11 cellular contexts compared by ENCODE assay signal in the genomic region with DNA sequence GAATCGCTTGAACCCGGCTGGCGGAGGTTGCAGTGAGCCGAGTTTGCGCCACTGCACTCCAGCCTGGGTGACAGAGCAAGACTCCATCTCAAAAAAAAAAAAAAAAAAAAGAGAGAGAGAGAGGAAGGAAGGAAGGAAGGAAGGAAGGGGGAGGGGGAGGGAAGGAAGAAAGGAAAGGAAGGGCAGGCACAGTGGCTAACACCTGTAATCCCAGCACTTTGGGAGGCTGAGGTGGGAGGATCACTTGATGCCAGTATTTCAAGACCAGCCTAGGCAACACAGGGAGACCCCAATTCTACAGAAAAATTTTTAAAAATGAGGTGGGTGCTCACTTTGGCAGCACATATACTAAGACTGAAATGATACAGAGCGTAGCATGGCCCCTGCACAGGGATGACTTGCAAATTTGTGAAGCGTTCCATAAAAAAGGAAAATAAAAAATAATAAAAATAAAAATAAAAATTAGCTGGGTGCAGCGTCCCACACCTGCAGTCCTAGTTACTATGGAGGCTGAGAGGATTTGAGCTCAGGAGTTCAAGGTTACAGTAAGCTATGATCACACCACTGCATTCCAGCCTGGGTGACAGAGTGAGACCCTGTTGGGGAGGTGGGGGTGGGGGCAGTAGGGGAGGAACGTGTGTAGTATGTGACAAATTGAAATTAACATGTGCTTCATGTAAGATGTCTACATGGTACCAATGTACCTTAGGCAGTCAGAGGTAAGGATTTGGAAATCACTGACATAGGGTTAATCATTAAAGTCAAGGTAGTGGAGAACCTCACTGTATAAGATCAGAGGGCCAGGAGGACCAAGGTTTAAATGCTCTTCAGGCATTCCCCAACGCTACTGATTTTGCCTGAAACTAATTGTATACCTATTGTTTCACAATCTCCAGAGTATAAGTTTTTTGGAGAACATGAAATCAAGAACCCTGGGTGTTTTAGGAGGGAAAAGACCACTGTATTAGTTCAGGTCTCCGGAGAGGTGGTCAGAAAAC. TPM values are rescaled to one million over a fixed set of nuclear protein-coding genes. Genes with fewer than 3 reads are reported as not detected.
DNase-seq lines count a peak whose midpoint lies in the region; ATAC-seq and TF ChIP-seq lines count a peak whose summit lies in the region.
"Had no signal": no experiment of that assay in that cellular context is flagged by ENCODE, and none has a peak within 500 bp of the region (broad histone marks: within the 10 kb centered on the region; RNA-seq: fewer than 3 reads in every experiment).

No MANE protein-coding gene starts in this region.

- H3K36me3 ChIP-seq in OCI-LY1 (ENCODE audit: insufficient read depth, low read length) (peaks cover 4% of the 10 kb centered on the region; the same call in 1 of the 2 replicates), endocrine pancreas (ENCODE audit: control insufficient read depth, insufficient read depth, low read length) (no peaks in the 10 kb centered on the region)
- H3K36me3 ChIP-seq: sigmoid colon, transverse colon had no signal

- H2AFZ ChIP-seq in OCI-LY1 (ENCODE audit: low read length): no peak overlapping the region

- H3K9me2 ChIP-seq in OCI-LY1 (ENCODE audit: low read depth, low read length): no peaks in the 10 kb centered on the region

- DNase-seq in GM12865 (ENCODE audit: low read depth) (no peak), osteocyte (ENCODE audit: extremely low spot score, unreplicated experiment) (no peak), islet precursor cell (no peak), posterior cingulate gyrus (no peak)
- DNase-seq: NCI-H526, sigmoid colon, transverse colon had no signal

- ATAC-seq in HG03097 (IDR thresholded peaks at IDR 0.05; ENCODE audit: low FRiP score, unreplicated experiment) (no peak), GM18517 (IDR thresholded peaks at IDR 0.05; ENCODE audit: unreplicated experiment) (no peak)

- TF ChIP-seq CTCF in GM12865 (IDR thresholded peaks at IDR 0.05; ENCODE audit: insufficient read depth, low read depth, low read length, missing control alignments) (no peak), OCI-LY1 (IDR thresholded peaks at IDR 0.05; ENCODE audit: low read length) (no peak), osteocyte (IDR thresholded peaks at IDR 0.05) (no peak)

- H3K4me3 ChIP-seq in GM12865 (ENCODE audit: low read depth, low read length): peak overlapping the region; percentile 91
- peak overlapping the region; percentile 92 for H3K4me3 ChIP-seq in OCI-LY1 (ENCODE audit: low read depth, low read length, poor library complexity, severe bottlenecking)
- H3K4me3 ChIP-seq in endocrine pancreas (ENCODE audit: control insufficient read depth, insufficient read depth, low read length): peak overlapping the region; percentile 82

- H3K4me2 ChIP-seq in OCI-LY1 (ENCODE audit: low read length): peak overlapping the region; percentile 77

- H3K27ac Mint-ChIP-seq in osteocyte (ENCODE audit: unreplicated experiment): no peak overlapping the region

- H3K9me3 Mint-ChIP-seq in osteocyte (ENCODE audit: unreplicated experiment): no peaks in the 10 kb centered on the region

- H3K9me3 ChIP-seq in OCI-LY1 (ENCODE audit: low read length): no peaks in the 10 kb centered on the region
- H3K9me3 ChIP-seq in endocrine pancreas (ENCODE audit: control insufficient read depth, low read length): no peaks in the 10 kb centered on the region
- H3K9me3 ChIP-seq: sigmoid colon, transverse colon had no signal

- H3K27ac ChIP-seq in OCI-LY1 (ENCODE audit: low read depth, low read length, poor library complexity, severe bottlenecking): no peak overlapping the region

- H3K36me3 Mint-ChIP-seq in osteocyte (ENCODE audit: unreplicated experiment): peaks cover 3% of the 10 kb centered on the region

- H3K4me1 Mint-ChIP-seq in osteocyte (ENCODE audit: unreplicated experiment): peaks cover 18% of the 10 kb centered on the region

- intact Hi-C loops in posterior cingulate gyrus (cut with DNase I): no loop called here

- H3K27me3 ChIP-seq in OCI-LY1 (ENCODE audit: insufficient read depth, low read length): no peaks in the 10 kb centered on the region
- H3K27me3 ChIP-seq in endocrine pancreas (ENCODE audit: control insufficient read depth, insufficient read depth, low read length): no peaks in the 10 kb centered on the region
- H3K27me3 ChIP-seq: sigmoid colon had no signal

- peak overlapping the region; percentile 99 for H3K4me3 Mint-ChIP-seq in osteocyte (ENCODE audit: unreplicated experiment)

- H3K27me3 Mint-ChIP-seq in osteocyte (ENCODE audit: unreplicated experiment): no peaks in the 10 kb centered on the region

- H4K20me1 ChIP-seq in OCI-LY1 (ENCODE audit: insufficient read depth, low read length): no peaks in the 10 kb centered on the region

- H3K4me1 ChIP-seq in OCI-LY1 (ENCODE audit: insufficient read depth, low read length, severe bottlenecking) (peaks cover 32% of the 10 kb centered on the region), endocrine pancreas (ENCODE audit: control insufficient read depth, insufficient read depth, low read length) (peaks cover 7% of the 10 kb centered on the region)

- H3K9ac ChIP-seq in OCI-LY1 (ENCODE audit: low read length): peak overlapping the region; percentile 93
- H3K9ac ChIP-seq in endocrine pancreas (ENCODE audit: control insufficient read depth, insufficient read depth, low read length): no peak overlapping the region

- no peaks in the 10 kb centered on the region for H3F3A ChIP-seq in OCI-LY1 (ENCODE audit: insufficient read depth, low read length)

- H3K79me2 ChIP-seq in OCI-LY1 (ENCODE audit: insufficient read depth, low read length): peaks cover 18% of the 10 kb centered on the region

RNA-seq across cellular contexts. Expression of a gene that starts 1.4 kb away (rescaled TPM):
- 9.6 and 12.4 TPM in 2 replicates for total RNA-seq in osteocyte

RNA-seq across cellular contexts. Expression of a gene that starts 3.7 kb away (rescaled TPM):
- total RNA-seq in osteocyte: 12.6 and 12.7 TPM in 2 replicates

RNA-seq across cellular contexts. Expression of a gene that starts 30.3 kb away (rescaled TPM):
- 89.5 and 91.4 TPM in 2 replicates for total RNA-seq in osteocyte

RNA-seq across cellular contexts. Expression of a gene that starts 35.9 kb away (rescaled TPM):
- total RNA-seq in osteocyte: not detected in 2 replicates
- total RNA-seq: sigmoid colon had no signal

RNA-seq across cellular contexts. Expression of a gene that starts 38.8 kb away (rescaled TPM):
- 44.4 and 45.9 TPM in 2 replicates for total RNA-seq in osteocyte
